Comparison of ENCODE assay signal across 19 cellular contexts in genomic region chr10:118369806-118370205, GRCh38. TPM values are rescaled to one million over a fixed set of nuclear protein-coding genes. Genes with fewer than 3 reads are reported as not detected.
DNase-seq lines count a peak whose midpoint lies in the region; ATAC-seq and TF ChIP-seq lines count a peak whose summit lies in the region.
"Had no signal": no experiment of that assay in that cellular context is flagged by ENCODE, and none has a peak within 500 bp of the region (broad histone marks: within the 10 kb centered on the region; RNA-seq: fewer than 3 reads in every experiment).

No MANE protein-coding gene starts in this region.

- CTCF ChIA-PET in HCT116 (lab: Charles Lee): no interaction called here

- H3K27me3 ChIP-seq in HCT116 (ENCODE audit: insufficient read depth, low read length) (no peaks in the 10 kb centered on the region), lower lobe of right lung (ENCODE audit: low read depth) (no peaks in the 10 kb centered on the region), heart right ventricle (peaks cover 0 to 14% (median 0%) of the 10 kb centered on the region in 7 donors), stomach (no peaks in the 10 kb centered on the region)
- H3K27me3 ChIP-seq: pancreas, SJCRH30 had no signal

- no peaks in the 10 kb centered on the region for H3K9me2 ChIP-seq in HCT116 (ENCODE audit: insufficient read depth)

- TF ChIP-seq RAD21 in HCT116 (IDR thresholded peaks at IDR 0.05; ENCODE audit: low read depth): no peak

- H3K4me3 ChIP-seq in HCT116 (replicated peaks in 1 of 2; ENCODE audit: low read depth in 1 of 2, low read length in 2 of 2) (no peak overlapping the region), lower lobe of right lung (no peak overlapping the region), heart right ventricle (no peak overlapping the region), stomach (no peak overlapping the region)
- H3K4me3 ChIP-seq: cardiac muscle cell, GM23338, pancreas, SJCRH30, thoracic aorta had no signal

- no peak overlapping the region for H3K9ac ChIP-seq in HCT116 (ENCODE audit: low read length)

- no peak overlapping the region for H3K4me2 ChIP-seq in HCT116 (ENCODE audit: low read length)
- H3K4me2 ChIP-seq: GM23338 had no signal

- ATAC-seq in HCT116 (no peak), lower lobe of right lung (peak; percentile 87 to 90), heart right ventricle (no peak)
- ATAC-seq: GM23338, left cardiac atrium, pancreas had no signal

- no peak for TF ChIP-seq POLR2A in HCT116 (IDR thresholded peaks at IDR 0.05; ENCODE audit: borderline replicate concordance, extremely low read depth, insufficient read depth, insufficient read length)
- no peak for TF ChIP-seq POLR2A in stomach (IDR thresholded peaks at IDR 0.05)

- no peak overlapping the region for H2AFZ ChIP-seq in HCT116 (ENCODE audit: low read depth, low read length, poor library complexity, severe bottlenecking)
- H2AFZ ChIP-seq: GM23338 had no signal

- no peak for TF ChIP-seq EP300 in stomach (IDR thresholded peaks at IDR 0.05)

- H3K36me3 ChIP-seq in HCT116 (ENCODE audit: control insufficient read depth in 1 of 2, insufficient read depth in 2 of 2, low read length in 2 of 2) (no peaks in the 10 kb centered on the region), lower lobe of right lung (no peaks in the 10 kb centered on the region), heart right ventricle (no peaks in the 10 kb centered on the region), stomach (no peaks in the 10 kb centered on the region)
- H3K36me3 ChIP-seq: cardiac muscle cell, pancreas, SJCRH30, thoracic aorta had no signal

- H3K4me1 ChIP-seq in HCT116 (ENCODE audit: control insufficient read depth in 1 of 2, insufficient read depth in 2 of 2, low read length in 2 of 2): peaks cover 0 to 14% of the 10 kb centered on the region in 2 experiments; a peak in 2 of 4 replicates
- no peaks in the 10 kb centered on the region for H3K4me1 ChIP-seq in lower lobe of right lung
- no peaks in the 10 kb centered on the region for H3K4me1 ChIP-seq in heart right ventricle
- H3K4me1 ChIP-seq in stomach: no peaks in the 10 kb centered on the region
- H3K4me1 ChIP-seq: pancreas had no signal

- TF ChIP-seq CTCF in HCT116 (IDR thresholded peaks at IDR 0.05 in 2 of 3, conservative IDR thresholded peaks at IDR 0.05 in 1 of 3; ENCODE audit: borderline replicate concordance in 1 of 3, insufficient read depth in 1 of 3, low read depth in 2 of 3, low read length in 2 of 3) (no peak), lower lobe of right lung (IDR thresholded peaks at IDR 0.05) (no peak), heart right ventricle (IDR thresholded peaks at IDR 0.05) (no peak), stomach (IDR thresholded peaks at IDR 0.05) (no peak)

- intact Hi-C loops in HCT116 (cut with micrococcal nuclease): no loop called here
- intact Hi-C loops in lower lobe of right lung (cut with DNase I): no loop called here
- intact Hi-C loops in heart right ventricle (cut with DNase I): no loop called here
- intact Hi-C loops in stomach (cut with DNase I; ENCODE audit: low total_unique reads): no loop called here

- RAD21 ChIA-PET in HCT116 (lab: Charles Lee; ENCODE audit: low non-redundant PET in 1 of 2, low total read pairs in 2 of 2, uncharacterized antibody in 2 of 2, unreplicated experiment in 2 of 2): no interaction called here

- POLR2A ChIA-PET in HCT116 (lab: Charles Lee): no interaction called here

- H3K27ac ChIP-seq in HCT116 (ENCODE audit: low read depth, low read length) (no peak overlapping the region), lower lobe of right lung (no peak overlapping the region), heart right ventricle (no peak overlapping the region), stomach (no peak overlapping the region)
- H3K27ac ChIP-seq: cardiac muscle cell, pancreas, SJCRH30, thoracic aorta had no signal

- no TSS peak for BruUV-seq in HCT116 (replicated peaks; lab: Mats Ljungman, UMichigan)

- H3K79me2 ChIP-seq in HCT116 (ENCODE audit: insufficient read depth, low read length): no peaks in the 10 kb centered on the region

- H3K9me3 ChIP-seq in HCT116 (ENCODE audit: control insufficient read depth in 1 of 2, insufficient read depth in 1 of 2, low read depth in 1 of 2, low read length in 2 of 2) (peaks cover 0 to 8% of the 10 kb centered on the region in 2 experiments; a peak in 1 of 4 replicates), lower lobe of right lung (peaks cover 9% of the 10 kb centered on the region), heart right ventricle (peaks cover 0 to 24% (median 8%) of the 10 kb centered on the region in 11 donors), stomach (peaks cover 0 to 17% (median 11%) of the 10 kb centered on the region in 4 donors)
- H3K9me3 ChIP-seq: pancreas, SJCRH30 had no signal

- no peaks in the 10 kb centered on the region for H4K20me1 ChIP-seq in HCT116 (ENCODE audit: insufficient read depth)

- DNase-seq in HCT116 (ENCODE audit: low read depth, low spot score): no peak
- peak; percentile 100 for DNase-seq in NCI-H146 treated with DMSO at 0.1 percent for 48 hours (lab: John Stamatoyannopoulos, UW; ENCODE audit: unreplicated experiment)
- DNase-seq in NCI-H774 (lab: John Stamatoyannopoulos, UW): peak; percentile 91
- DNase-seq in lower lobe of right lung: peak; percentile 62
- DNase-seq in heart right ventricle: no peak
- no peak for DNase-seq in stomach
- no peak for DNase-seq in NCI-H128 (lab: John Stamatoyannopoulos, UW; ENCODE audit: unreplicated experiment)
- DNase-seq: activated CD4-positive, alpha-beta T cell treated with anti-CD3 and anti-CD28 coated beads, Interleukin-2, amount 10 ng/mL, durations not matched to agents 24 days and 14 days; activated naive CD8-positive, alpha-beta T cell treated with anti-CD3 and anti-CD28 coated beads, Interleukin-2, amount 10 ng/mL, durations not matched to agents 7 days and 5 days; activated T-cell treated with anti-CD3 and anti-CD28 coated beads, Interleukin-2, amount 50 U/mL, for 1 hour; effector CD8-positive, alpha-beta T cell; left cardiac atrium; pancreas; SJCRH30; stimulated activated CD4-positive, alpha-beta T cell treated with anti-CD3 and anti-CD28 coated beads, Interleukin-4, amount 100 ng/mL, for 1 hour; stimulated activated CD8-positive, alpha-beta memory T cell treated with anti-CD3 and anti-CD28 coated beads, Interleukin-4, amount 100 ng/mL, for 48 hours had no signal

- 63 to 70% methylated on average over 3 of the region's 3 CpGs for WGBS in heart right ventricle, 2 donors
- 50 to 65% (median 60%) methylated on average over 3 of the region's 3 CpGs for WGBS in stomach, 5 donors

TF ChIP-seq in HCT116, 20 proteins besides CTCF, POLR2A, EP300 and RAD21:
- no peak for TF ChIP-seq EGR1 (IDR thresholded peaks at IDR 0.05; ENCODE audit: low read depth)
- TF ChIP-seq CEBPB (IDR thresholded peaks at IDR 0.05; ENCODE audit: low read depth): 0 out of 2 replicates have a peak, but pooled peaks have one; percentile 24
TF ChIP-seq in HCT116: peak in this region for 1.

RNA-seq across cellular contexts. Expression of gene FAM204A, which starts 27.7 kb away (rescaled TPM):
- 79.5 TPM for total RNA-seq in HCT116 (2021; ENCODE audit: unreplicated experiment)
- polyA plus RNA-seq in HCT116 (2012): 25.4 and 33.6 TPM in 2 replicates
- total RNA-seq in lower lobe of right lung: 58.4 TPM
- 10 to 100 TPM; 58.1 to 77.7 (median 64.5) TPM for total RNA-seq in heart right ventricle
- 10 to 100 TPM; 29.0 to 40.0 TPM for polyA plus RNA-seq in heart right ventricle
- total RNA-seq in stomach: 10 to 100 TPM; 26.3 to 39.5 (median 29.0) TPM
- 10 to 100 TPM; 30.8 to 60.8 (median 43.3) TPM for polyA plus RNA-seq in stomach

Comparison
In these comparisons a context has a peak if more than half of its experiments do, and no peak if none do; other contexts are left out.
1. ATAC-seq: peak in lower lobe of right lung (2 of 2); none in HCT116 (single experiment) and heart right ventricle (0 of 8).
2. DNase-seq: peak in NCI-H146 treated with DMSO at 0.1 percent for 48 hours (single experiment), NCI-H774 (single experiment) and lower lobe of right lung (single experiment); none in HCT116 (single experiment), heart right ventricle (0 of 2), stomach (single experiment) and NCI-H128 (single experiment).